ENCODE assay signal across 11 cellular contexts in genomic region chr2:63699549-63699839, GRCh38.
DNase-seq lines count a peak whose midpoint lies in the region; ATAC-seq, FAIRE-seq and TF ChIP-seq lines count a peak whose summit lies in the region.
"Had no signal": no experiment of that assay in that cellular context is flagged by ENCODE, and none has a peak within 500 bp of the region (broad histone marks: within the 10 kb centered on the region; RNA-seq: fewer than 3 reads in every experiment).

No MANE protein-coding gene starts in this region.

- H3K27ac ChIP-seq in left ventricle myocardium inferior (replicated peaks) (peak overlapping the region; percentile 65), vagina (peak overlapping the region; percentile 36)
- H3K27ac ChIP-seq: thyroid gland had no signal

- DNase-seq in left ventricle myocardium inferior (no peak), Right ventricle myocardium superior (no peak), bronchial epithelial cell (ENCODE audit: low read depth) (peak; percentile 17), mucosa of descending colon (no peak), vagina (ENCODE audit: extremely low spot score in 2 of 2) (no peak), NCI-H1436 (lab: John Stamatoyannopoulos, UW) (no peak), NCI-H748 treated with DMSO at 0.1 percent for 48 hours (lab: John Stamatoyannopoulos, UW) (no peak)
- no peak for DNase-seq in activated CD8-positive, alpha-beta memory T cell treated with anti-CD3 and anti-CD28 coated beads, Interleukin-2, amount 50 U/mL, for 48 hours
- DNase-seq: activated naive CD4-positive, alpha-beta T cell treated with anti-CD3 and anti-CD28 coated beads, Interleukin-2, amount 50 U/mL, for 16 hours had no signal

- TF ChIP-seq CTCF in left ventricle myocardium inferior (IDR thresholded peaks at IDR 0.05; ENCODE audit: borderline replicate concordance): no peak
- no peak for TF ChIP-seq CTCF in bronchial epithelial cell (IDR thresholded peaks at IDR 0.05; ENCODE audit: insufficient read depth, low read length, severe bottlenecking)
- TF ChIP-seq CTCF in mucosa of descending colon (IDR thresholded peaks at IDR 0.05): no peak
- peak in 1 of 3 experiments; percentile 7 for TF ChIP-seq CTCF in vagina (IDR thresholded peaks at IDR 0.05)

- H3K27me3 ChIP-seq in left ventricle myocardium inferior (ENCODE audit: low read depth) (no peaks in the 10 kb centered on the region), bronchial epithelial cell (ENCODE audit: control insufficient read depth, insufficient read depth, low read length) (no peaks in the 10 kb centered on the region), vagina (no peaks in the 10 kb centered on the region)
- H3K27me3 ChIP-seq: thyroid gland had no signal

- H3K9me3 ChIP-seq in left ventricle myocardium inferior (replicated peaks) (no peaks in the 10 kb centered on the region), mucosa of descending colon (no peaks in the 10 kb centered on the region), vagina (no peaks in the 10 kb centered on the region)
- H3K9me3 ChIP-seq: thyroid gland had no signal

- peaks cover 16% of the 10 kb centered on the region for H3K4me1 ChIP-seq in left ventricle myocardium inferior
- peaks cover 3% of the 10 kb centered on the region for H3K4me1 ChIP-seq in mucosa of descending colon (ENCODE audit: low read depth)
- H3K4me1 ChIP-seq in vagina: peaks cover 9% of the 10 kb centered on the region
- H3K4me1 ChIP-seq: thyroid gland had no signal

- no peak for ATAC-seq in Right ventricle myocardium superior (ENCODE audit: poor library complexity)
- peak; percentile 20 for ATAC-seq in mucosa of descending colon

- TF ChIP-seq POLR2A in vagina (IDR thresholded peaks at IDR 0.05): no peak

- H3K36me3 ChIP-seq in left ventricle myocardium inferior: no peaks in the 10 kb centered on the region
- H3K36me3 ChIP-seq in bronchial epithelial cell (ENCODE audit: control insufficient read depth, insufficient read depth, low read length): no peaks in the 10 kb centered on the region
- H3K36me3 ChIP-seq in mucosa of descending colon (ENCODE audit: low read depth): no peaks in the 10 kb centered on the region
- H3K36me3 ChIP-seq in vagina: no peaks in the 10 kb centered on the region
- H3K36me3 ChIP-seq: thyroid gland had no signal

- no peak for FAIRE-seq in bronchial epithelial cell (lab: Jason Lieb, UNC)
- FAIRE-seq: colon had no signal

- no peak overlapping the region for H3K4me3 ChIP-seq in left ventricle myocardium inferior
- no peak overlapping the region for H3K4me3 ChIP-seq in bronchial epithelial cell (ENCODE audit: low read depth, low read length)
- H3K4me3 ChIP-seq in mucosa of descending colon: no peak overlapping the region
- no peak overlapping the region for H3K4me3 ChIP-seq in vagina
- H3K4me3 ChIP-seq: thyroid gland had no signal

- intact Hi-C loops in left ventricle myocardium inferior (cut with micrococcal nuclease) (loop anchor here (10.0 kb wide), 2 partner anchors 145 to 185 kb away; partner anchors contain the start of gene UGP2), Right ventricle myocardium superior (cut with DNase I) (loop anchor here (5.0 kb wide), 2 partner anchors 143 to 188 kb away; partner anchors contain the start of gene UGP2), mucosa of descending colon (cut with DNase I, micrococcal nuclease) (loop anchor here in 1 of 2 donors (10.0 kb wide), 1 partner anchor 155 kb away; no protein-coding TSS in a partner anchor), vagina (cut with DNase I) (loop anchor here (5.0 kb wide), 1 partner anchor 163 kb away; no protein-coding TSS in a partner anchor)
